8 cellular contexts compared by ENCODE assay signal in genomic region chr15:85380217-85380859, GRCh38. TPM values are rescaled to one million over a fixed set of nuclear protein-coding genes. Genes with fewer than 3 reads are reported as not detected.
DNase-seq lines count a peak whose midpoint lies in the region; ATAC-seq and TF ChIP-seq lines count a peak whose summit lies in the region.

A gene with protein sequence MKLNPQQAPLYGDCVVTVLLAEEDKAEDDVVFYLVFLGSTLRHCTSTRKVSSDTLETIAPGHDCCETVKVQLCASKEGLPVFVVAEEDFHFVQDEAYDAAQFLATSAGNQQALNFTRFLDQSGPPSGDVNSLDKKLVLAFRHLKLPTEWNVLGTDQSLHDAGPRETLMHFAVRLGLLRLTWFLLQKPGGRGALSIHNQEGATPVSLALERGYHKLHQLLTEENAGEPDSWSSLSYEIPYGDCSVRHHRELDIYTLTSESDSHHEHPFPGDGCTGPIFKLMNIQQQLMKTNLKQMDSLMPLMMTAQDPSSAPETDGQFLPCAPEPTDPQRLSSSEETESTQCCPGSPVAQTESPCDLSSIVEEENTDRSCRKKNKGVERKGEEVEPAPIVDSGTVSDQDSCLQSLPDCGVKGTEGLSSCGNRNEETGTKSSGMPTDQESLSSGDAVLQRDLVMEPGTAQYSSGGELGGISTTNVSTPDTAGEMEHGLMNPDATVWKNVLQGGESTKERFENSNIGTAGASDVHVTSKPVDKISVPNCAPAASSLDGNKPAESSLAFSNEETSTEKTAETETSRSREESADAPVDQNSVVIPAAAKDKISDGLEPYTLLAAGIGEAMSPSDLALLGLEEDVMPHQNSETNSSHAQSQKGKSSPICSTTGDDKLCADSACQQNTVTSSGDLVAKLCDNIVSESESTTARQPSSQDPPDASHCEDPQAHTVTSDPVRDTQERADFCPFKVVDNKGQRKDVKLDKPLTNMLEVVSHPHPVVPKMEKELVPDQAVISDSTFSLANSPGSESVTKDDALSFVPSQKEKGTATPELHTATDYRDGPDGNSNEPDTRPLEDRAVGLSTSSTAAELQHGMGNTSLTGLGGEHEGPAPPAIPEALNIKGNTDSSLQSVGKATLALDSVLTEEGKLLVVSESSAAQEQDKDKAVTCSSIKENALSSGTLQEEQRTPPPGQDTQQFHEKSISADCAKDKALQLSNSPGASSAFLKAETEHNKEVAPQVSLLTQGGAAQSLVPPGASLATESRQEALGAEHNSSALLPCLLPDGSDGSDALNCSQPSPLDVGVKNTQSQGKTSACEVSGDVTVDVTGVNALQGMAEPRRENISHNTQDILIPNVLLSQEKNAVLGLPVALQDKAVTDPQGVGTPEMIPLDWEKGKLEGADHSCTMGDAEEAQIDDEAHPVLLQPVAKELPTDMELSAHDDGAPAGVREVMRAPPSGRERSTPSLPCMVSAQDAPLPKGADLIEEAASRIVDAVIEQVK (N-terminal part only) (plus strand): TSS chr15:85380603. CDS start chr15:85485721, 105,118 bp downstream.

- DNase-seq in NCI-H1694 (lab: John Stamatoyannopoulos, UW), result peak; percentile 90
- DNase-seq in amniotic epithelial cell (ENCODE audit: low read depth), result peak; percentile 99
- DNase-seq in left ventricle myocardium superior, result peak; percentile 98
- peak; percentile 98 for DNase-seq in prostate gland (ENCODE audit: low spot score)
- peak; percentile 96 for DNase-seq in ureter (ENCODE audit: low spot score)

- H3K4me1 ChIP-seq in prostate gland (replicated peaks), result no peaks in the 10 kb centered on the region

- TF ChIP-seq POLR2A in prostate gland (IDR thresholded peaks at IDR 0.05), result peak; percentile 89

- H3K36me3 ChIP-seq in prostate gland, result no peaks in the 10 kb centered on the region

- TF ChIP-seq CTCF in prostate gland (IDR thresholded peaks at IDR 0.05), result peak in 1 of 4 experiments; percentile 13

- ATAC-seq in GM18498 (IDR thresholded peaks at IDR 0.05; ENCODE audit: unreplicated experiment), result peak; percentile 87
- ATAC-seq in HG02885 (IDR thresholded peaks at IDR 0.05; ENCODE audit: poor library complexity, unreplicated experiment), result peak; percentile 90
- ATAC-seq in left ventricle myocardium superior, result peak; percentile 93

- intact Hi-C loops in T-helper 1 cell treated with Interleukin-12 subunit alpha and Interleukin-12 subunit beta and Interleukin-4 antibody, amounts not matched to agents 30 ng/mL and 1 ng/mL, for 36 hours (cut with micrococcal nuclease), result loop anchor here (1.0 kb wide), 7 partner anchors 22 to 323 kb away; no protein-coding TSS in a partner anchor
- intact Hi-C loops in left ventricle myocardium superior (cut with micrococcal nuclease) (no loop called here), prostate gland (cut with DNase I) (loop anchor here (2.0 kb wide), 1 partner anchor 50 kb away; no protein-coding TSS in a partner anchor)

- H3K9me3 ChIP-seq in prostate gland, result no peaks in the 10 kb centered on the region

- H3K27ac ChIP-seq in prostate gland, result peak within 1 kb of the TSS; percentile 90 to 92

- H3K27me3 ChIP-seq in prostate gland (replicated peaks; ENCODE audit: insufficient read depth), result no peaks in the 10 kb centered on the region

- H3K4me3 ChIP-seq in prostate gland, result peak within 1 kb of the TSS; percentile 93 to 97

- WGBS in prostate gland, result 1% methylated on average over 43 of the region's 57 CpGs

RNA-seq across cellular contexts. Expression of the gene that starts here (rescaled TPM):
- total RNA-seq in T-helper 1 cell treated with Interleukin-12 subunit alpha and Interleukin-12 subunit beta and Interleukin-4 antibody, amounts not matched to agents 30 ng/mL and 1 ng/mL, for 36 hours, result 184 and 186 TPM in 2 replicates
- total RNA-seq in left ventricle myocardium superior (284 TPM), prostate gland (100 to 1,000 TPM; 102 to 195 TPM), ureter (264 TPM)

Comparison
In these comparisons a context has a peak if more than half of its experiments do, and no peak if none do; other contexts are left out.
1. Peak in every context shown above with its lines: DNase-seq, ATAC-seq, H3K4me3 ChIP-seq and H3K27ac ChIP-seq.